Comparison of ENCODE assay signal across 24 cellular contexts in the genomic region with DNA sequence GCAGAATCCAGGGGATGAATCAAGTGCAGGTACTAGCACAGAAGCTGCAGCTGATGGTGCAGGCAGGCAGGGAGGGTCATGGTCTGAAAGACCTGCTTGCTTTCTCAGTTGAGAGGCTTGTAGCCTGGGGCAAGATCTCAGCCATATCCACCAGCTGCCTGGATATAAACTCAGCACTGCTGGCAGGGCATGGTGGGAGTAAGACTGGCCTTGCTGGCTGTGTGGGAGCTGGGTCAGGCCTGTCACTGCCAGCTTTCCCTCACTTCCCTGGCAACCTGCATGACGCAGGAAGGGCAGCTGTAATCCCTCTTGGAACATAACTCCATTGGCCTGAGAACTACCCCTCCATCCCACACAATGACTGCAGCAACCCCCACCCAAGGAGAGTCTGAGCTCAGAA.
DNase-seq lines count a peak whose midpoint lies in the region; ATAC-seq and TF ChIP-seq lines count a peak whose summit lies in the region.
"Had no signal": no experiment of that assay in that cellular context is flagged by ENCODE, and none has a peak within 500 bp of the region (broad histone marks: within the 10 kb centered on the region; RNA-seq: fewer than 3 reads in every experiment).

No MANE protein-coding gene starts in this region.

- H3K27ac Mint-ChIP-seq in nephron progenitor cell: peak overlapping the region; percentile 69
- H3K27ac Mint-ChIP-seq: CD8-positive, alpha-beta T cell; GM23338; HFFc6 had no signal

- no peak overlapping the region for H3K4me3 ChIP-seq in BE2C (ENCODE audit: low read depth, low read length)
- H3K4me3 ChIP-seq: A549, GM23338, HAP-1, K562, MG63 had no signal

- no peaks in the 10 kb centered on the region for H3K4me1 Mint-ChIP-seq in nephron progenitor cell
- H3K4me1 Mint-ChIP-seq: GM23338 had no signal

- ATAC-seq in GM21825 (IDR thresholded peaks at IDR 0.05; ENCODE audit: unreplicated experiment) (no peak), GM21515 (IDR thresholded peaks at IDR 0.05; ENCODE audit: unreplicated experiment) (no peak)
- ATAC-seq: A549; CD8-positive, alpha-beta T cell; GM23338; K562 had no signal

- CTCF ChIA-PET in GM10248 (lab: Yijun Ruan, JAX): interaction anchor here (1.6 kb wide), 2 partner anchors 9 to 10 kb away, joined by 4 read pairs; no protein-coding TSS in a partner anchor

- no peaks in the 10 kb centered on the region for H3K36me3 ChIP-seq in BE2C
- H3K36me3 ChIP-seq: HAP-1, MG63 had no signal

- DNase-seq in BE2C (peak; percentile 75), EL (peak; percentile 9), NCI-H69 (lab: John Stamatoyannopoulos, UW) (peak; percentile 66), nephron progenitor cell (no peak), GM10248 (ENCODE audit: extremely low spot score) (no peak)
- DNase-seq: AML-193; C1 segment of cervical spinal cord; CD8-positive, alpha-beta T cell; DMS79 treated with DMSO at 0.1 percent for 48 hours; HFFc6; MG63; NCI-H1105 treated with DMSO at 0.1 percent for 48 hours; NCI-H1694; NCI-H2029 treated with DMSO at 0.1 percent for 48 hours; NCI-H2227 treated with DMSO at 0.1 percent for 48 hours; NCI-H524; NCI-H774; T-helper 1 cell had no signal

- peaks cover 3% of the 10 kb centered on the region for H3K27me3 Mint-ChIP-seq in nephron progenitor cell (ENCODE audit: low read depth, poor library complexity)

- H3K4me1 ChIP-seq in BE2C: no peaks in the 10 kb centered on the region
- H3K4me1 ChIP-seq: A549, HAP-1 had no signal

- H3K4me3 Mint-ChIP-seq in nephron progenitor cell: no peak overlapping the region
- H3K4me3 Mint-ChIP-seq: CD8-positive, alpha-beta T cell; GM23338; HFFc6 had no signal

- H3K9me3 ChIP-seq in BE2C: no peaks in the 10 kb centered on the region; the same call in 1 of the 2 replicates
- H3K9me3 ChIP-seq: HAP-1 had no signal

- peaks cover 38% of the 10 kb centered on the region for H3K36me3 Mint-ChIP-seq in nephron progenitor cell (ENCODE audit: low read depth)

- H3K27me3 ChIP-seq in BE2C: no peaks in the 10 kb centered on the region
- H3K27me3 ChIP-seq: MG63 had no signal

- POLR2A ChIA-PET in GM10248 (lab: Yijun Ruan, JAX): no interaction called here

- peaks cover 61% of the 10 kb centered on the region for H3K9me3 Mint-ChIP-seq in nephron progenitor cell

- TF ChIP-seq CTCF in BE2C (IDR thresholded peaks at IDR 0.05; ENCODE audit: low read depth, low read length): no peak
- TF ChIP-seq CTCF in nephron progenitor cell (IDR thresholded peaks at IDR 0.05): no peak
- TF ChIP-seq CTCF in GM10248 (IDR thresholded peaks at IDR 0.05; ENCODE audit: control extremely low read depth, extremely low read depth, low read depth, missing control alignments): no peak

Comparison
In these comparisons a context has a peak if more than half of its experiments do, and no peak if none do; other contexts are left out.
1. DNase-seq: peak in BE2C (single experiment), EL (single experiment) and NCI-H69 (single experiment); none in nephron progenitor cell (single experiment) and GM10248 (single experiment).